8 cellular contexts compared by ENCODE assay signal in the genomic region with DNA sequence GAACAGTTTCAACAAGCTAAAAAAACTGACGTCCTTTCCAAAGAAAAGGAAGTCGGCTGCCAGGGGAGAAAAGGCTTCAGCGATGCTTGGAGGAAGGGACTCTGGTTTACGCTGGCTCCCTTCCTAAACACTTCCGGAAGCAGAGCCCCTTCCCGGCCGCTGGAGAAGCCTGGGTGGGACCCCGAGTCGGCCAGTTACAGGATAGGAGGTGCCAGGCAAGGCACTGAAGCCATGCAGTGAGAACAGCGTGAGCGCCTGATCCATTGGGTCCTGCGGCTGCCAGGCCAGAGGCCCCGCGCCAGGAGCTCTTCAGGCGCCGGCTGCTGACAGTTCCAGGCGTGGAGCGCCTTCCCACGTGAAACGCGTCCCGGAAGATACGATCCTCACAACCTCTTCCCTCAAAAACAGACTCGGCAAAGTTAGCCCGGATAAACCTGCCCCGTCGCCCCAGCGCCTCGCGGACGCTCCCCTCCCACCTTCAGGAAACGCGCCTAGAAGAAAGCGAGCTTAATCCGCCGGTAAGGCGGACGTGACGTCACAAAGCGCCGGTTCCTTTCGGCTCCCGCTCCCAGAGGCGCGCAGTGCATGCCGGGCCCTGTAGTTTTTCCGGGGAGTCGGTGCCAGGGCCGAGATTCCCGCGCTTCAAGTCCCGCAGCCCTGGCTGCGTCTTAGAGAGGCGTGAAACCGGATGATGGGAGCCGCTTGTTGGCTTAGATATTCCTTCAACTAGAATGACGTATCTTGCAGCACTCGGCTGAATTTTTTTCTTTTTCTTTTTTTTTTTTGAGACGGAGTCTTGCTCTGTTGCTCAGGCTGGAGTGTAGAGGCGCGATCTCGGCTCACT. TPM values are rescaled to one million over a fixed set of nuclear protein-coding genes. Genes with fewer than 3 reads are reported as not detected.
DNase-seq lines count a peak whose midpoint lies in the region; ATAC-seq and TF ChIP-seq lines count a peak whose summit lies in the region.

A gene with protein sequence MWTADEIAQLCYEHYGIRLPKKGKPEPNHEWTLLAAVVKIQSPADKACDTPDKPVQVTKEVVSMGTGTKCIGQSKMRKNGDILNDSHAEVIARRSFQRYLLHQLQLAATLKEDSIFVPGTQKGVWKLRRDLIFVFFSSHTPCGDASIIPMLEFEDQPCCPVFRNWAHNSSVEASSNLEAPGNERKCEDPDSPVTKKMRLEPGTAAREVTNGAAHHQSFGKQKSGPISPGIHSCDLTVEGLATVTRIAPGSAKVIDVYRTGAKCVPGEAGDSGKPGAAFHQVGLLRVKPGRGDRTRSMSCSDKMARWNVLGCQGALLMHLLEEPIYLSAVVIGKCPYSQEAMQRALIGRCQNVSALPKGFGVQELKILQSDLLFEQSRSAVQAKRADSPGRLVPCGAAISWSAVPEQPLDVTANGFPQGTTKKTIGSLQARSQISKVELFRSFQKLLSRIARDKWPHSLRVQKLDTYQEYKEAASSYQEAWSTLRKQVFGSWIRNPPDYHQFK (minus strand): TSS at position 520 of the 844 bp plus-strand sequence. CDS start 2,482 bp downstream, outside the sequence.

- H3K27me3 Mint-ChIP-seq in activated T-helper 17 cell treated with anti-CD3 and anti-CD28 coated beads, Interleukin-2, amount 50 U/mL, for 72 hours: no peaks in the 10 kb centered on the region
- no peaks in the 10 kb centered on the region for H3K27me3 Mint-ChIP-seq in naive thymus-derived CD8-positive, alpha-beta T cell

- H4K20me1 ChIP-seq in fibroblast of lung (ENCODE audit: control insufficient read depth, extremely low read depth, insufficient read depth, low read length): no peaks in the 10 kb centered on the region

- H3K27ac Mint-ChIP-seq in activated T-helper 17 cell treated with anti-CD3 and anti-CD28 coated beads, Interleukin-2, amount 50 U/mL, for 72 hours: peak within 1 kb of the TSS; percentile 95
- peak within 1 kb of the TSS; percentile 91 to 99 (median 98) for H3K27ac Mint-ChIP-seq in naive thymus-derived CD8-positive, alpha-beta T cell

- DNase-seq in Daoy (ENCODE audit: low read depth) (peak; percentile 98), GOT3 (lab: John Stamatoyannopoulos, UW) (peak; percentile 88), LNCaP clone FGC (ENCODE audit: low read depth) (peak; percentile 93), RWPE1 (ENCODE audit: low spot score) (peak; percentile 95), fibroblast of lung (ENCODE audit: low read depth in 2 of 2) (peak; percentile 98 to 99)
- DNase-seq in naive thymus-derived CD8-positive, alpha-beta T cell: peak; percentile 91 to 99 (median 98)
- DNase-seq in stimulated activated naive CD4-positive, alpha-beta T cell (lab: John Stamatoyannopoulos, UW): peak; percentile 94 to 99 (median 96)

- peaks cover 5% of the 10 kb centered on the region for H3K79me2 ChIP-seq in fibroblast of lung (ENCODE audit: control insufficient read depth, insufficient read depth, low read length)

- H3K4me1 Mint-ChIP-seq in activated T-helper 17 cell treated with anti-CD3 and anti-CD28 coated beads, Interleukin-2, amount 50 U/mL, for 72 hours: peaks cover 26% of the 10 kb centered on the region
- peaks cover 30 to 60% (median 52%) of the 10 kb centered on the region in 4 donors for H3K4me1 Mint-ChIP-seq in naive thymus-derived CD8-positive, alpha-beta T cell

- H3K9me3 ChIP-seq in fibroblast of lung (ENCODE audit: control insufficient read depth, insufficient read depth, low read depth, low read length): no peaks in the 10 kb centered on the region

- CTCF ChIA-PET in RWPE1 (lab: Yijun Ruan, JAX): interaction anchor here (0.6 to 1.2 kb wide), 3 partner anchors 106 to 908 kb away, joined by 3 to 4 read pairs (median 4); no protein-coding TSS in a partner anchor

- peak within 1 kb of the TSS; percentile 60 for H2AFZ ChIP-seq in fibroblast of lung (ENCODE audit: low read length)

- peak within 1 kb of the TSS; percentile 66 for H3K9ac ChIP-seq in fibroblast of lung (ENCODE audit: insufficient read depth, low read length)

- no peaks in the 10 kb centered on the region for H3K27me3 ChIP-seq in fibroblast of lung (ENCODE audit: control insufficient read depth, insufficient read depth, low read length)

- H3K4me3 Mint-ChIP-seq in activated T-helper 17 cell treated with anti-CD3 and anti-CD28 coated beads, Interleukin-2, amount 50 U/mL, for 72 hours: peak within 1 kb of the TSS; percentile 92
- H3K4me3 Mint-ChIP-seq in naive thymus-derived CD8-positive, alpha-beta T cell: peak within 1 kb of the TSS; percentile 93 to 99 (median 96)

- POLR2A ChIA-PET in RWPE1 (lab: Yijun Ruan, JAX; ENCODE audit: low non-redundant PET): interaction anchor here (0.5 to 1.7 kb wide), 3 partner anchors 24 to 618 kb away, joined by 3 to 5 read pairs (median 4); a partner anchor contains a TSS
- POLR2A ChIA-PET in naive thymus-derived CD8-positive, alpha-beta T cell (lab: Charles Lee): interaction anchor here (0.5 to 4.2 kb wide), 13 partner anchors 10 to 445 kb away, joined by 3 to 119 read pairs (median 5); a partner anchor contains a TSS

- H3K4me1 ChIP-seq in fibroblast of lung (ENCODE audit: control insufficient read depth, extremely low read depth, insufficient read depth, low read length): peaks cover 4% of the 10 kb centered on the region

- TF ChIP-seq CTCF in LNCaP clone FGC (IDR thresholded peaks at IDR 0.05; ENCODE audit: control insufficient read depth, extremely low read depth, insufficient read depth) (no peak), RWPE1 (conservative IDR thresholded peaks at IDR 0.05; ENCODE audit: low read depth) (no peak), fibroblast of lung (conservative IDR thresholded peaks at IDR 0.05 in 1 of 2, IDR thresholded peaks at IDR 0.05 in 1 of 2; ENCODE audit: low read depth in 1 of 2, low read length in 2 of 2) (no peak)

- H3K36me3 Mint-ChIP-seq in activated T-helper 17 cell treated with anti-CD3 and anti-CD28 coated beads, Interleukin-2, amount 50 U/mL, for 72 hours (ENCODE audit: low read depth): peaks cover 73% of the 10 kb centered on the region
- H3K36me3 Mint-ChIP-seq in naive thymus-derived CD8-positive, alpha-beta T cell: peaks cover 4 to 54% (median 7%) of the 10 kb centered on the region in 3 donors

- H3K9me3 Mint-ChIP-seq in activated T-helper 17 cell treated with anti-CD3 and anti-CD28 coated beads, Interleukin-2, amount 50 U/mL, for 72 hours: no peaks in the 10 kb centered on the region
- no peaks in the 10 kb centered on the region for H3K9me3 Mint-ChIP-seq in naive thymus-derived CD8-positive, alpha-beta T cell

- H3K36me3 ChIP-seq in fibroblast of lung (ENCODE audit: control insufficient read depth, insufficient read depth, low read length): peaks cover 8% of the 10 kb centered on the region

- peak within 1 kb of the TSS; percentile 64 for H3K4me3 ChIP-seq in LNCaP clone FGC (ENCODE audit: low read depth, low read length)
- H3K4me3 ChIP-seq in fibroblast of lung (replicated peaks in 1 of 4; ENCODE audit: control extremely low read depth in 1 of 4, insufficient read depth in 1 of 4, low read depth in 3 of 4, low read length in 4 of 4): peak within 1 kb of the TSS; percentile 67 to 81 (median 77)

- ATAC-seq in activated T-helper 17 cell treated with anti-CD3 and anti-CD28 coated beads, Interleukin-2, amount 50 U/mL, for 72 hours (replicated peaks): peak; percentile 96
- ATAC-seq in naive thymus-derived CD8-positive, alpha-beta T cell: peak; percentile 92 to 95

- H3K4me2 ChIP-seq in fibroblast of lung (ENCODE audit: extremely low read depth, insufficient read depth, low read length): peak within 1 kb of the TSS; percentile 81

- H3K27ac ChIP-seq in RWPE1: peak within 1 kb of the TSS; percentile 85
- H3K27ac ChIP-seq in fibroblast of lung (ENCODE audit: insufficient read depth, low read length): peak within 1 kb of the TSS; percentile 84

RNA-seq across cellular contexts. Expression of the gene that starts here (rescaled TPM):
- 65.3 and 72.7 TPM in 2 replicates for total RNA-seq in Daoy (2014; rRNA removed; shearing (Covaris generic))
- total RNA-seq in activated T-helper 17 cell treated with anti-CD3 and anti-CD28 coated beads, Interleukin-2, amount 50 U/mL, for 72 hours: 10 to 100 TPM; 25.6 to 48.9 TPM
- total RNA-seq in fibroblast of lung: 47.8 and 50.4 TPM in 2 replicates
- 32.1 and 36.2 TPM in 2 replicates for polyA plus RNA-seq in fibroblast of lung
- polyA plus RNA-seq in fibroblast of lung (2012): 28.9 and 29.9 TPM in 2 replicates
- 25.2 and 28.9 TPM in 2 replicates for polyA minus RNA-seq in fibroblast of lung (ENCODE audit: low replicate concordance)
- 10 to 100 TPM; 66.6 to 69.6 TPM for total RNA-seq in naive thymus-derived CD8-positive, alpha-beta T cell
- polyA plus RNA-seq in naive thymus-derived CD8-positive, alpha-beta T cell: 10 to 100 TPM; 35.0 to 41.5 (median 39.8) TPM

Comparison
In these comparisons a context has a peak if more than half of its experiments do, and no peak if none do; other contexts are left out.
1. Peak in every context shown above with its lines: DNase-seq, ATAC-seq, H3K4me3 ChIP-seq and H3K27ac ChIP-seq.